In the genomic region with DNA sequence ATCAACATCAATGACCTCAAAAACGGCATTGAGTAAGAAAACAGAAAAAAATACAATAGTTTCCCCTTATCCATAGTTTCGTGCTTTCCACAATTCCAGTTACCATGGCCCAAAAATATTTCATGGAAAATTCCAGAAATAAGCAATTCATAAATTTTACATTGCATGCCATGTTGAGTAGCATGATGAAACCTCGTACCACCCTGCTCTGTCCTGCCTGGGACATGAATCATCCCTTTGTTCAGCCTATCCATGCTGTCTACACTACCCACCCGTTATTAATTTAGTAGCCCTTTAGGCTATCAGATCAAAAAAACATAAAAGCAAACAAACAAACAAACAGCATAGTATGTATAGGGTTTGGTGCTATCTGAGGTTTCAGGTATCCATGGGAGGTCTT, we compare ENCODE assay signal across 24 cellular contexts. TPM values are rescaled to one million over a fixed set of nuclear protein-coding genes. Genes with fewer than 3 reads are reported as not detected.
DNase-seq lines count a peak whose midpoint lies in the region; ATAC-seq and TF ChIP-seq lines count a peak whose summit lies in the region.
"Had no signal": no experiment of that assay in that cellular context is flagged by ENCODE, and none has a peak within 500 bp of the region (broad histone marks: within the 10 kb centered on the region; RNA-seq: fewer than 3 reads in every experiment).

No MANE protein-coding gene starts in this region.

- H3K27ac ChIP-seq in VCaP (peak overlapping the region; percentile 67), vagina (no peak overlapping the region), RWPE1 (no peak overlapping the region)
- H3K27ac ChIP-seq: BLaER1 treated with 17β-estradiol and CSF1 and Interleukin-3, amounts not matched to agents 10 nM and 100 nM; SJSA1 had no signal

- POLR2A ChIA-PET in RWPE1 (lab: Yijun Ruan, JAX; ENCODE audit: low non-redundant PET) = no interaction called here

- H3K4me1 Mint-ChIP-seq in activated naive CD4-positive, alpha-beta T cell treated with anti-CD3 and anti-CD28 coated beads, Interleukin-2, amount 10 ng/mL, durations not matched to agents 7 days and 5 days = peaks cover 2% of the 10 kb centered on the region

- CTCF ChIA-PET in RWPE1 (lab: Yijun Ruan, JAX) = no interaction called here
- CTCF ChIA-PET in activated naive CD4-positive, alpha-beta T cell treated with anti-CD3 and anti-CD28 coated beads, Interleukin-2, amount 10 ng/mL, durations not matched to agents 7 days and 5 days (lab: Charles Lee) = interaction anchor here (0.5 to 1.1 kb wide), 2 partner anchors 11 to 94 kb away, joined by 3 read pairs; no protein-coding TSS in a partner anchor

- peaks cover 10% of the 10 kb centered on the region for H3K27me3 Mint-ChIP-seq in activated naive CD4-positive, alpha-beta T cell treated with anti-CD3 and anti-CD28 coated beads, Interleukin-2, amount 10 ng/mL, durations not matched to agents 7 days and 5 days
- H3K27me3 Mint-ChIP-seq: CD4-positive, alpha-beta T cell had no signal

- H3K4me3 ChIP-seq in vagina = no peak overlapping the region
- H3K4me3 ChIP-seq: BLaER1 treated with 17β-estradiol and CSF1 and Interleukin-3, amounts not matched to agents 10 nM and 100 nM; SJSA1 had no signal

- no peak for ATAC-seq in HG03520 (IDR thresholded peaks at IDR 0.05; ENCODE audit: unreplicated experiment)
- ATAC-seq: HCT116 had no signal

- no peak overlapping the region for H3K27ac Mint-ChIP-seq in activated naive CD4-positive, alpha-beta T cell treated with anti-CD3 and anti-CD28 coated beads, Interleukin-2, amount 10 ng/mL, durations not matched to agents 7 days and 5 days
- H3K27ac Mint-ChIP-seq: CD4-positive, alpha-beta T cell had no signal

- DNase-seq in AG08395 (ENCODE audit: low spot score) = peak; percentile 42
- DNase-seq in GM03348 (ENCODE audit: low spot score) = peak; percentile 50
- peak; percentile 34 for DNase-seq in fibroblast of gingiva (ENCODE audit: low read depth)
- no peak for DNase-seq in vagina (ENCODE audit: extremely low spot score in 2 of 2)
- DNase-seq in RWPE1 (ENCODE audit: low spot score) = no peak
- DNase-seq in activated naive CD4-positive, alpha-beta T cell treated with anti-CD3 and anti-CD28 coated beads, Interleukin-2, amount 10 ng/mL, durations not matched to agents 7 days and 5 days = no peak
- DNase-seq: 8988T; ACHN; AML-193; CD4-positive, alpha-beta T cell; Karpas-422; NCI-H1105; NCI-H146; NCI-H1930; NCI-H2107; NCI-H446; NCI-H524 treated with DMSO at 0.1 percent for 48 hours; NCI-H774; Right ventricle myocardium superior had no signal

- TF ChIP-seq CTCF in VCaP (conservative IDR thresholded peaks at IDR 0.05) = no peak
- TF ChIP-seq CTCF in vagina (IDR thresholded peaks at IDR 0.05) = no peak
- TF ChIP-seq CTCF in RWPE1 (conservative IDR thresholded peaks at IDR 0.05; ENCODE audit: low read depth) = no peak

- H3K4me3 Mint-ChIP-seq in activated naive CD4-positive, alpha-beta T cell treated with anti-CD3 and anti-CD28 coated beads, Interleukin-2, amount 10 ng/mL, durations not matched to agents 7 days and 5 days = no peak overlapping the region
- H3K4me3 Mint-ChIP-seq: CD4-positive, alpha-beta T cell had no signal

- intact Hi-C loops in vagina (cut with DNase I) = no loop called here

- no peaks in the 10 kb centered on the region for H3K9me3 ChIP-seq in vagina
- H3K9me3 ChIP-seq: SJSA1 had no signal

- H3K9me3 Mint-ChIP-seq in activated naive CD4-positive, alpha-beta T cell treated with anti-CD3 and anti-CD28 coated beads, Interleukin-2, amount 10 ng/mL, durations not matched to agents 7 days and 5 days = peaks cover 12% of the 10 kb centered on the region

- H3K36me3 Mint-ChIP-seq in activated naive CD4-positive, alpha-beta T cell treated with anti-CD3 and anti-CD28 coated beads, Interleukin-2, amount 10 ng/mL, durations not matched to agents 7 days and 5 days = peaks cover 2% of the 10 kb centered on the region

- no peaks in the 10 kb centered on the region for H3K4me1 ChIP-seq in vagina

- no peak for TF ChIP-seq POLR2A in vagina (IDR thresholded peaks at IDR 0.05)

- H3K27me3 ChIP-seq in vagina = no peaks in the 10 kb centered on the region
- H3K27me3 ChIP-seq: BLaER1 treated with 17β-estradiol and CSF1 and Interleukin-3, amounts not matched to agents 10 nM and 100 nM; SJSA1 had no signal

- no peaks in the 10 kb centered on the region for H3K36me3 ChIP-seq in vagina
- H3K36me3 ChIP-seq: BLaER1 treated with 17β-estradiol and CSF1 and Interleukin-3, amounts not matched to agents 10 nM and 100 nM; SJSA1 had no signal

RNA-seq across cellular contexts. Expression of gene KLF3, which starts 51.1 kb away (rescaled TPM):
- total RNA-seq in vagina = 85.4 TPM

Comparison
In these comparisons a context has a peak if more than half of its experiments do, and no peak if none do; other contexts are left out.
1. DNase-seq: peak in AG08395 (single experiment), GM03348 (single experiment) and fibroblast of gingiva (single experiment); none in vagina (0 of 2), RWPE1 (single experiment) and activated naive CD4-positive, alpha-beta T cell treated with anti-CD3 and anti-CD28 coated beads, Interleukin-2, amount 10 ng/mL, durations not matched to agents 7 days and 5 days (single experiment).